8 cellular contexts compared by ENCODE assay signal in genomic region chr9:27572566-27572917, GRCh38. TPM values are rescaled to one million over a fixed set of nuclear protein-coding genes. Genes with fewer than 3 reads are reported as not detected.
A peak's percentile ranks its signal among the peaks of the same experiment; 100 is the strongest.
DNase-seq lines count a peak whose midpoint lies in the region; ATAC-seq and TF ChIP-seq lines count a peak whose summit lies in the region.

No MANE protein-coding gene starts in this region.

- H3K27me3 ChIP-seq in colonic mucosa = no peaks in the 10 kb centered on the region
- H3K27me3 ChIP-seq in stomach = no peaks in the 10 kb centered on the region

- no peak for TF ChIP-seq EP300 in stomach (IDR thresholded peaks at IDR 0.05)

- H3K4me3 ChIP-seq in colonic mucosa (peak overlapping the region; percentile 81), stomach (peak overlapping the region; percentile 73 to 80 (median 76))

- peak overlapping the region; percentile 97 for H3K27ac ChIP-seq in colonic mucosa
- peak overlapping the region; percentile 96 to 100 (median 99) for H3K27ac ChIP-seq in stomach

- 1 to 4% (median 2%) methylated on average over 6 of the region's 6 CpGs for WGBS in stomach, 5 donors

- intact Hi-C loops in colonic mucosa (cut with DNase I) (loop anchor here (5.0 kb wide), 1 partner anchor 90 kb away; no protein-coding TSS in a partner anchor), stomach (cut with DNase I; ENCODE audit: low total_unique reads) (no loop called here)

- ATAC-seq in HG03558 (IDR thresholded peaks at IDR 0.05; ENCODE audit: extremely low read depth, unreplicated experiment) = peak; percentile 20

- H3K36me3 ChIP-seq in colonic mucosa (no peaks in the 10 kb centered on the region), stomach (no peaks in the 10 kb centered on the region)

- H3K9ac ChIP-seq in colonic mucosa (ENCODE audit: low read depth in 2 of 2, low read length in 2 of 2) = peak overlapping the region; percentile 88 to 92

- TF ChIP-seq CTCF in GM20000 (IDR thresholded peaks at IDR 0.05; ENCODE audit: extremely low read depth, missing control alignments) = no peak
- no peak for TF ChIP-seq CTCF in colonic mucosa (IDR thresholded peaks at IDR 0.05)
- no peak for TF ChIP-seq CTCF in stomach (IDR thresholded peaks at IDR 0.05)

- DNase-seq in NCI-H2081 (lab: John Stamatoyannopoulos, UW) = peak; percentile 43 to 52
- no peak for DNase-seq in NCI-H2081 treated with DMSO at 0.1 percent for 48 hours (lab: John Stamatoyannopoulos, UW)
- peak; percentile 65 for DNase-seq in GM20000 (ENCODE audit: low spot score)
- peak; percentile 24 to 30 for DNase-seq in SHP77 (lab: John Stamatoyannopoulos, UW)
- DNase-seq in colonic mucosa = no peak
- peak; percentile 82 for DNase-seq in left kidney (ENCODE audit: low read depth, low spot score)
- peak; percentile 57 for DNase-seq in stomach

- TF ChIP-seq POLR2A in stomach (IDR thresholded peaks at IDR 0.05) = peak in 1 of 4 donors; percentile 20

- H3K4me1 ChIP-seq in colonic mucosa = no peaks in the 10 kb centered on the region
- peaks cover 0 to 52% (median 28%) of the 10 kb centered on the region in 4 donors for H3K4me1 ChIP-seq in stomach

- no peaks in the 10 kb centered on the region for H3K9me3 ChIP-seq in colonic mucosa
- no peaks in the 10 kb centered on the region for H3K9me3 ChIP-seq in stomach

RNA-seq across cellular contexts. Expression of gene C9orf72, which starts 0.7 kb away (rescaled TPM):
- total RNA-seq in colonic mucosa = 10 to 100 TPM in 1 of 2 donors, 1 to 10 TPM in 1; 8.0 to 14.0 TPM
- 10 to 100 TPM in 4 of 5 donors, 1 to 10 TPM in 1; 2.6 to 69.9 (median 12.9) TPM for total RNA-seq in stomach
- polyA plus RNA-seq in stomach = 1 to 10 TPM; 4.7 to 6.5 (median 5.9) TPM

RNA-seq across cellular contexts. Expression of gene MOB3B, which starts 42.9 kb away (rescaled TPM):
- 10 to 100 TPM; 35.8 to 39.6 TPM for total RNA-seq in colonic mucosa
- 10 to 100 TPM in 4 of 5 donors, 1 to 10 TPM in 1; 6.4 to 32.7 (median 13.6) TPM for total RNA-seq in stomach
- 1 to 10 TPM; 4.0 to 7.2 (median 4.8) TPM for polyA plus RNA-seq in stomach

RNA-seq across cellular contexts. Expression of gene IFNK, which starts 48.5 kb away (rescaled TPM):
- total RNA-seq in colonic mucosa = not detected
- not detected for total RNA-seq in stomach
- not detected for polyA plus RNA-seq in stomach

Comparison
In these comparisons a context has a peak if more than half of its experiments do, and no peak if none do; other contexts are left out.
1. DNase-seq: peak in NCI-H2081 (2 of 2), GM20000 (single experiment), SHP77 (2 of 2), left kidney (single experiment) and stomach (single experiment); none in NCI-H2081 treated with DMSO at 0.1 percent for 48 hours (single experiment) and colonic mucosa (single experiment).